In genomic region chr2:136131484-136131960, GRCh38 we compare ENCODE assay signal across 11 cellular contexts. TPM values are rescaled to one million over a fixed set of nuclear protein-coding genes. Genes with fewer than 3 reads are reported as not detected.
DNase-seq lines count a peak whose midpoint lies in the region; ATAC-seq and TF ChIP-seq lines count a peak whose summit lies in the region.
"Had no signal": no experiment of that assay in that cellular context is flagged by ENCODE, and none has a peak within 500 bp of the region (broad histone marks: within the 10 kb centered on the region; RNA-seq: fewer than 3 reads in every experiment).

No MANE protein-coding gene starts in this region.

- H3K27ac Mint-ChIP-seq in CD8-positive, alpha-beta T cell, result peak overlapping the region; percentile 100
- peak overlapping the region; percentile 66 for H3K27ac Mint-ChIP-seq in dendritic cell treated with granulocyte-macrophage colony-stimulating factor and Interleukin-4, amounts not matched to agents 40 ng/mL and 50 ng/mL, for 4 days
- H3K27ac Mint-ChIP-seq: mesothelial cell of epicardium had no signal

- peaks cover 87% of the 10 kb centered on the region for H3K4me1 ChIP-seq in CD8-positive, alpha-beta T cell (ENCODE audit: insufficient read depth, low read length)

- peak in 5 of 7 experiments; percentile 29 to 76 (median 55) for DNase-seq in CD8-positive, alpha-beta T cell
- DNase-seq in NOMO-1 treated with DMSO at 0.1 percent for 48 hours (lab: John Stamatoyannopoulos, UW; ENCODE audit: unreplicated experiment) (peak; percentile 60), AG20443 (ENCODE audit: low spot score) (no peak), omental fat pad (ENCODE audit: low spot score) (no peak), NCI-H2029 (lab: John Stamatoyannopoulos, UW) (no peak), caudate nucleus (lab: John Stamatoyannopoulos, UW) (no peak)
- DNase-seq: NCI-H1930 had no signal

- CTCF ChIA-PET in CD8-positive, alpha-beta T cell (lab: Charles Lee), result interaction anchor here (1.2 to 1.5 kb wide), 4 partner anchors 107 to 248 kb away, joined by 3 to 4 read pairs (median 3); no protein-coding TSS in a partner anchor

- peak overlapping the region; percentile 98 for H3K27ac ChIP-seq in CD8-positive, alpha-beta T cell (ENCODE audit: low read depth, low read length)
- H3K27ac ChIP-seq in caudate nucleus (ENCODE audit: low read depth, low read length), result no peak overlapping the region
- H3K27ac ChIP-seq: epithelial cell of prostate had no signal

- intact Hi-C loops in CD8-positive, alpha-beta T cell (cut with DNase I, micrococcal nuclease), result loop anchor here in 1 of 2 experiments (10.0 kb wide), 1 partner anchor 1077 kb away; the partner anchor contains the start of gene RAB3GAP1
- intact Hi-C loops in dendritic cell treated with granulocyte-macrophage colony-stimulating factor and Interleukin-4, amounts not matched to agents 40 ng/mL and 50 ng/mL, for 4 days (cut with micrococcal nuclease), result no loop called here

- no peaks in the 10 kb centered on the region for H3K36me3 Mint-ChIP-seq in CD8-positive, alpha-beta T cell
- no peaks in the 10 kb centered on the region for H3K36me3 Mint-ChIP-seq in dendritic cell treated with granulocyte-macrophage colony-stimulating factor and Interleukin-4, amounts not matched to agents 40 ng/mL and 50 ng/mL, for 4 days (ENCODE audit: low read depth)
- H3K36me3 Mint-ChIP-seq: mesothelial cell of epicardium had no signal

- no peaks in the 10 kb centered on the region for H3K9me3 ChIP-seq in CD8-positive, alpha-beta T cell (ENCODE audit: low read length)

- H3K4me3 ChIP-seq in CD8-positive, alpha-beta T cell (ENCODE audit: low read depth, low read length), result peak overlapping the region; percentile 46

- TF ChIP-seq CTCF in CD8-positive, alpha-beta T cell (IDR thresholded peaks at IDR 0.05), result no peak
- TF ChIP-seq CTCF in omental fat pad (IDR thresholded peaks at IDR 0.05), result no peak

- ATAC-seq in CD8-positive, alpha-beta T cell, result peak; percentile 22
- ATAC-seq in GM21576 (IDR thresholded peaks at IDR 0.05; ENCODE audit: unreplicated experiment), result peak; percentile 5
- ATAC-seq in omental fat pad (ENCODE audit: low FRiP score), result no peak

- no peaks in the 10 kb centered on the region for H3K27me3 ChIP-seq in CD8-positive, alpha-beta T cell (ENCODE audit: insufficient read depth, low read length)

- no peaks in the 10 kb centered on the region for H3K36me3 ChIP-seq in CD8-positive, alpha-beta T cell (ENCODE audit: insufficient read depth, low read length)

- no peaks in the 10 kb centered on the region for H3K27me3 Mint-ChIP-seq in CD8-positive, alpha-beta T cell (ENCODE audit: low read depth)
- peaks cover 38% of the 10 kb centered on the region for H3K27me3 Mint-ChIP-seq in dendritic cell treated with granulocyte-macrophage colony-stimulating factor and Interleukin-4, amounts not matched to agents 40 ng/mL and 50 ng/mL, for 4 days

- POLR2A ChIA-PET in CD8-positive, alpha-beta T cell (lab: Charles Lee), result interaction anchor here (0.6 to 12.2 kb wide), 12 partner anchors 10 to 251 kb away, joined by 3 to 328 read pairs (median 5); partner anchors contain the start of genes CXCR4 and DARS1

- no peaks in the 10 kb centered on the region for H3K9me3 Mint-ChIP-seq in CD8-positive, alpha-beta T cell
- H3K9me3 Mint-ChIP-seq in dendritic cell treated with granulocyte-macrophage colony-stimulating factor and Interleukin-4, amounts not matched to agents 40 ng/mL and 50 ng/mL, for 4 days, result no peaks in the 10 kb centered on the region
- H3K9me3 Mint-ChIP-seq: mesothelial cell of epicardium had no signal

- peaks cover 96% of the 10 kb centered on the region for H3K4me1 Mint-ChIP-seq in CD8-positive, alpha-beta T cell (ENCODE audit: low read depth)
- H3K4me1 Mint-ChIP-seq in dendritic cell treated with granulocyte-macrophage colony-stimulating factor and Interleukin-4, amounts not matched to agents 40 ng/mL and 50 ng/mL, for 4 days (ENCODE audit: low read depth), result peaks cover 68% of the 10 kb centered on the region
- H3K4me1 Mint-ChIP-seq: mesothelial cell of epicardium had no signal

- peak overlapping the region; percentile 83 for H3K4me3 Mint-ChIP-seq in CD8-positive, alpha-beta T cell
- H3K4me3 Mint-ChIP-seq in dendritic cell treated with granulocyte-macrophage colony-stimulating factor and Interleukin-4, amounts not matched to agents 40 ng/mL and 50 ng/mL, for 4 days, result no peak overlapping the region
- H3K4me3 Mint-ChIP-seq: mesothelial cell of epicardium had no signal

RNA-seq across cellular contexts. Expression of gene CXCR4, which starts 13.6 kb away (rescaled TPM):
- total RNA-seq in CD8-positive, alpha-beta T cell, result 1,000 to 10,000 TPM; 2,159 to 2,188 TPM
- total RNA-seq in omental fat pad, result 10 to 100 TPM; 29.6 to 61.1 (median 37.8) TPM

Comparison
In these comparisons a context has a peak if more than half of its experiments do, and no peak if none do; other contexts are left out.
1. DNase-seq: peak in CD8-positive, alpha-beta T cell (5 of 7) and NOMO-1 treated with DMSO at 0.1 percent for 48 hours (single experiment); none in AG20443 (single experiment), omental fat pad (single experiment), NCI-H2029 (single experiment) and caudate nucleus (0 of 61).
2. RNA of gene CXCR4, which starts 13.6 kb away (total RNA-seq): 2,159 to 2,188 TPM in CD8-positive, alpha-beta T cell; 29.6 to 61.1 TPM in omental fat pad; every median in the first group is over 10 times any median in the second.